ENCODE assay signal across 16 cellular contexts in the genomic region with DNA sequence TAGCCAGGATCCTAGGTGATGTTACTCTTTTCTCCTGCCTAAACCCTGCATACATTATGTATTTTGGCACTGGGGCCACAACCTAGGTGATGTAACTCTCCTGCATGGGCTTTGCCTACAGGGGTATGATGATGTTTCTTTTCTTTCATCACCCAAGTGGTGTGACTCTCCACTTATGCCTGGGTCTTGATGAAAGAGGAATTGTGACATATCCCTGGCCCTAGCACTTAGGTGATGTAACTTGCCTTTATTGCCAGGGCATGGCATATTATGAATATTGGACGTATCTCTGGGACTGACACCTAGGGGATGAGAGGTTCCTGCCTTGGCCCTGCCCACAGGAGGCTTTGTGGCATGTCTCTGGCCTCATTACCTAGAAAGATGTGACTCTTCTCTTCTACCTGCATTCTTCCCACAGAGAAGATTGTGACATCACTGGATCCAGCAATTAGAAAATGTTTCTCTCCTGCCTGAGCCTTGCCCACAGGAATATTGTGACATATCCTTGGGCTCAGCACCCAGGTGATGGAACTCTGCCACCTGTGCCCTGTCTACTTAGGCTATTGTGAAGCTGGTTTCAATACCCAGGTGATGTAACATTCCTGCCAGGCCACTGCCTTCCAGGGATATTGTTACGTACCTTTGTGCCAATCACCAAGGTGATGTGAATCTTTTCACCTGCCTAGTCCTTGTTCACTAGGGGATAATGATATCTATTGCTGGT. TPM values are rescaled to one million over a fixed set of nuclear protein-coding genes. Genes with fewer than 3 reads are reported as not detected.
DNase-seq lines count a peak whose midpoint lies in the region; ATAC-seq and TF ChIP-seq lines count a peak whose summit lies in the region.
"Had no signal": no experiment of that assay in that cellular context is flagged by ENCODE, and none has a peak within 500 bp of the region (broad histone marks: within the 10 kb centered on the region; RNA-seq: fewer than 3 reads in every experiment).

No MANE protein-coding gene starts in this region.

- H4K20me1 ChIP-seq in PC-3 (ENCODE audit: low read length), result no peaks in the 10 kb centered on the region

- H3K4me3 ChIP-seq in CD4-positive, CD25-positive, alpha-beta regulatory T cell (ENCODE audit: low read depth, low read length), result no peak overlapping the region
- no peak overlapping the region for H3K4me3 ChIP-seq in PC-3 (ENCODE audit: low read length)
- no peak overlapping the region for H3K4me3 ChIP-seq in sigmoid colon
- no peak overlapping the region for H3K4me3 ChIP-seq in CD8-positive, alpha-beta memory T cell (ENCODE audit: low read length)
- H3K4me3 ChIP-seq in adrenal gland, result no peak overlapping the region
- H3K4me3 ChIP-seq: HAP-1 had no signal

- H3K4me2 ChIP-seq in PC-3 (ENCODE audit: low read length), result no peak overlapping the region

- no peak for TF ChIP-seq POLR2A in sigmoid colon (IDR thresholded peaks at IDR 0.05)
- TF ChIP-seq POLR2A in adrenal gland (IDR thresholded peaks at IDR 0.05), result no peak

- peaks cover 0 to 10% (median 6%) of the 10 kb centered on the region in 4 donors for H3K4me1 Mint-ChIP-seq in CD4-positive, CD25-positive, alpha-beta regulatory T cell
- H3K4me1 Mint-ChIP-seq in CD8-positive, alpha-beta memory T cell, result peaks cover 0 to 4% (median 3%) of the 10 kb centered on the region in 3 donors
- H3K4me1 Mint-ChIP-seq: B cell had no signal

- peak overlapping the region in 2 of 3 donors; percentile 24 to 32 for H3K27ac Mint-ChIP-seq in CD4-positive, CD25-positive, alpha-beta regulatory T cell
- no peak overlapping the region for H3K27ac Mint-ChIP-seq in CD8-positive, alpha-beta memory T cell
- H3K27ac Mint-ChIP-seq: B cell had no signal

- H3K27me3 ChIP-seq in CD4-positive, CD25-positive, alpha-beta regulatory T cell (ENCODE audit: control insufficient read depth, insufficient read depth, low read length), result no peaks in the 10 kb centered on the region
- H3K27me3 ChIP-seq in PC-3 (ENCODE audit: low read length) (no peaks in the 10 kb centered on the region), sigmoid colon (no peaks in the 10 kb centered on the region), adrenal gland (no peaks in the 10 kb centered on the region)
- H3K27me3 ChIP-seq in CD8-positive, alpha-beta memory T cell (ENCODE audit: insufficient read depth, low read length, poor library complexity, severe bottlenecking), result no peaks in the 10 kb centered on the region

- H3K79me2 ChIP-seq in PC-3 (ENCODE audit: low read length), result no peaks in the 10 kb centered on the region

- H3K36me3 Mint-ChIP-seq in CD4-positive, CD25-positive, alpha-beta regulatory T cell, result peaks cover 47% of the 10 kb centered on the region
- H3K36me3 Mint-ChIP-seq in CD8-positive, alpha-beta memory T cell, result peaks cover 7 to 60% (median 26%) of the 10 kb centered on the region in 3 donors

- DNase-seq in CD4-positive, CD25-positive, alpha-beta regulatory T cell, result no peak
- peak; percentile 6 for DNase-seq in COLO668 (lab: John Stamatoyannopoulos, UW; ENCODE audit: unreplicated experiment)
- peak; percentile 9 for DNase-seq in PC-3
- DNase-seq in epithelial cell of prostate (ENCODE audit: low read depth, low spot score), result no peak
- DNase-seq in sigmoid colon, result no peak
- DNase-seq in retina, result no peak
- no peak for DNase-seq in CD8-positive, alpha-beta memory T cell
- no peak for DNase-seq in adrenal gland
- DNase-seq: DMS153; MV-4-11; NCI-H1417 treated with DMSO at 0.1 percent for 48 hours; NCI-H524 treated with DMSO at 0.1 percent for 48 hours; NK-92 treated with Interleukin-12 subunit alpha and Interleukin-12 subunit beta, amount 100 ng/mL, for 24 hours; OCI-M1 had no signal

- CTCF ChIA-PET in PC-3 (lab: Charles Lee), result no interaction called here
- CTCF ChIA-PET in CD8-positive, alpha-beta memory T cell (lab: Charles Lee), result no interaction called here

- H3K4me3 Mint-ChIP-seq in CD4-positive, CD25-positive, alpha-beta regulatory T cell, result no peak overlapping the region
- no peak overlapping the region for H3K4me3 Mint-ChIP-seq in CD8-positive, alpha-beta memory T cell
- H3K4me3 Mint-ChIP-seq: B cell had no signal

- H2AFZ ChIP-seq in PC-3 (ENCODE audit: low read length), result no peak overlapping the region

- no peaks in the 10 kb centered on the region for H3K27me3 Mint-ChIP-seq in CD4-positive, CD25-positive, alpha-beta regulatory T cell
- no peaks in the 10 kb centered on the region for H3K27me3 Mint-ChIP-seq in CD8-positive, alpha-beta memory T cell
- H3K27me3 Mint-ChIP-seq: B cell had no signal

- intact Hi-C loops in PC-3 (cut with micrococcal nuclease), result no loop called here
- intact Hi-C loops in sigmoid colon (cut with DNase I), result no loop called here
- intact Hi-C loops in adrenal gland (cut with DNase I), result no loop called here

- H3F3A ChIP-seq in PC-3 (ENCODE audit: low read length, unreplicated experiment), result no peaks in the 10 kb centered on the region

- no peak overlapping the region for H3K9ac ChIP-seq in PC-3 (ENCODE audit: low read length)

- no peak for TF ChIP-seq EP300 in sigmoid colon (IDR thresholded peaks at IDR 0.05)

- POLR2A ChIA-PET in PC-3 (lab: Charles Lee; ENCODE audit: unreplicated experiment), result no interaction called here
- POLR2A ChIA-PET in CD8-positive, alpha-beta memory T cell (lab: Charles Lee), result no interaction called here

- no peak for ATAC-seq in CD4-positive, CD25-positive, alpha-beta regulatory T cell (ENCODE audit: low read depth in 2 of 2)
- no peak for ATAC-seq in PC-3

- H3K4me1 ChIP-seq in CD4-positive, CD25-positive, alpha-beta regulatory T cell (ENCODE audit: control insufficient read depth, insufficient read depth, low read length, poor library complexity, severe bottlenecking), result no peaks in the 10 kb centered on the region
- peaks cover 13% of the 10 kb centered on the region for H3K4me1 ChIP-seq in PC-3 (ENCODE audit: insufficient read depth, low read length)
- H3K4me1 ChIP-seq in sigmoid colon, result no peaks in the 10 kb centered on the region
- H3K4me1 ChIP-seq in CD8-positive, alpha-beta memory T cell (ENCODE audit: insufficient read depth, low read length), result no peaks in the 10 kb centered on the region
- no peaks in the 10 kb centered on the region for H3K4me1 ChIP-seq in adrenal gland (replicated peaks in 1 of 2)
- H3K4me1 ChIP-seq: HAP-1 had no signal

- H3K9me3 Mint-ChIP-seq in CD4-positive, CD25-positive, alpha-beta regulatory T cell, result peaks cover 0 to 2% (median 0%) of the 10 kb centered on the region in 7 donors
- no peaks in the 10 kb centered on the region for H3K9me3 Mint-ChIP-seq in CD8-positive, alpha-beta memory T cell

- no TSS peak for BruUV-seq in PC-3 (replicated peaks; lab: Mats Ljungman, UMichigan)

- TF ChIP-seq CTCF in PC-3 (conservative IDR thresholded peaks at IDR 0.05; ENCODE audit: low read depth, low read length), result no peak
- no peak for TF ChIP-seq CTCF in sigmoid colon (IDR thresholded peaks at IDR 0.05)
- no peak for TF ChIP-seq CTCF in adrenal gland (IDR thresholded peaks at IDR 0.05)

- H3K9me2 ChIP-seq in PC-3 (replicated peaks; ENCODE audit: low read length), result no peaks in the 10 kb centered on the region

- H3K27ac ChIP-seq in CD4-positive, CD25-positive, alpha-beta regulatory T cell (ENCODE audit: insufficient read depth, low read length, poor library complexity, severe bottlenecking), result no peak overlapping the region
- peak overlapping the region; percentile 52 for H3K27ac ChIP-seq in PC-3 (ENCODE audit: low read length)
- peak overlapping the region; percentile 74 for H3K27ac ChIP-seq in epithelial cell of prostate
- H3K27ac ChIP-seq in sigmoid colon, result no peak overlapping the region
- H3K27ac ChIP-seq in CD8-positive, alpha-beta memory T cell (ENCODE audit: low read depth, low read length), result no peak overlapping the region
- no peak overlapping the region for H3K27ac ChIP-seq in adrenal gland

- H3K9me3 ChIP-seq in CD4-positive, CD25-positive, alpha-beta regulatory T cell (ENCODE audit: control insufficient read depth in 2 of 2, low read length in 2 of 2), result no peaks in the 10 kb centered on the region
- H3K9me3 ChIP-seq in PC-3 (ENCODE audit: low read length), result no peaks in the 10 kb centered on the region
- H3K9me3 ChIP-seq in sigmoid colon, result no peaks in the 10 kb centered on the region
- no peaks in the 10 kb centered on the region for H3K9me3 ChIP-seq in CD8-positive, alpha-beta memory T cell (ENCODE audit: low read length)
- no peaks in the 10 kb centered on the region for H3K9me3 ChIP-seq in adrenal gland (replicated peaks in 1 of 3)
- H3K9me3 ChIP-seq: HAP-1 had no signal

- H3K36me3 ChIP-seq in CD4-positive, CD25-positive, alpha-beta regulatory T cell (ENCODE audit: control insufficient read depth, insufficient read depth, low read length), result peaks cover 44% of the 10 kb centered on the region
- peaks cover 68% of the 10 kb centered on the region for H3K36me3 ChIP-seq in PC-3 (ENCODE audit: low read depth, low read length)
- peaks cover under 1 to 67% (median 13%) of the 10 kb centered on the region in 4 donors for H3K36me3 ChIP-seq in sigmoid colon
- H3K36me3 ChIP-seq in CD8-positive, alpha-beta memory T cell (ENCODE audit: insufficient read depth, low read length), result peaks cover 10% of the 10 kb centered on the region
- peaks cover 0 to 35% of the 10 kb centered on the region in 2 donors for H3K36me3 ChIP-seq in adrenal gland (replicated peaks in 1 of 2)

- WGBS in sigmoid colon, 2 donors, result 69 to 98% methylated on average over 2 of the region's 2 CpGs
- WGBS in adrenal gland, 4 donors, result 70 to 100% (median 87%) methylated on average over 2 of the region's 2 CpGs

RNA-seq across cellular contexts. Expression of a gene that starts 27.3 kb away (rescaled TPM):
- total RNA-seq in CD4-positive, CD25-positive, alpha-beta regulatory T cell, result 11.0 TPM
- 1 to 10 TPM; 5.5 to 7.1 (median 6.5) TPM for polyA plus RNA-seq in CD4-positive, CD25-positive, alpha-beta regulatory T cell
- 8.1 and 9.3 TPM in 2 replicates for total RNA-seq in PC-3 (2014; rRNA removed)
- total RNA-seq in sigmoid colon, result 10 to 100 TPM; 11.3 to 23.0 (median 18.7) TPM
- polyA plus RNA-seq in sigmoid colon, result 10 to 100 TPM in 1 of 3 donors, 1 to 10 TPM in 2; 5.5 to 11.6 (median 6.0) TPM
- total RNA-seq in CD8-positive, alpha-beta memory T cell, result 1 to 10 TPM; 7.3 to 9.7 TPM
- polyA plus RNA-seq in CD8-positive, alpha-beta memory T cell, result 6.8 TPM
- total RNA-seq in adrenal gland, result 10 to 100 TPM in 7 of 8 donors, 1 to 10 TPM in 1; 7.2 to 21.3 (median 16.5) TPM
- 10 to 100 TPM in 1 of 3 donors, 1 to 10 TPM in 2; 3.9 to 16.3 (median 5.9) TPM for polyA plus RNA-seq in adrenal gland

Comparison
In these comparisons a context has a peak if more than half of its experiments do, and no peak if none do; other contexts are left out.
1. DNase-seq: peak in COLO668 (single experiment) and PC-3 (single experiment); none in CD4-positive, CD25-positive, alpha-beta regulatory T cell (0 of 3), epithelial cell of prostate (single experiment), sigmoid colon (single experiment), retina (single experiment), CD8-positive, alpha-beta memory T cell (0 of 5) and adrenal gland (0 of 7).
2. H3K27ac ChIP-seq: peak in PC-3 (single experiment) and epithelial cell of prostate (single experiment); none in CD4-positive, CD25-positive, alpha-beta regulatory T cell (single experiment), sigmoid colon (0 of 4), CD8-positive, alpha-beta memory T cell (single experiment) and adrenal gland (0 of 5).
3. H3K27ac Mint-ChIP-seq: peak in CD4-positive, CD25-positive, alpha-beta regulatory T cell (2 of 3); none in CD8-positive, alpha-beta memory T cell (0 of 8).